9 cellular contexts compared by ENCODE assay signal in genomic region chr14:32513571-32514009, GRCh38.
A peak's percentile ranks its signal among the peaks of the same experiment; 100 is the strongest.
DNase-seq lines count a peak whose midpoint lies in the region; ATAC-seq, FAIRE-seq and TF ChIP-seq lines count a peak whose summit lies in the region.
"Had no signal": no experiment of that assay in that cellular context is flagged by ENCODE, and none has a peak within 500 bp of the region (broad histone marks: within the 10 kb centered on the region; RNA-seq: fewer than 3 reads in every experiment).

No MANE protein-coding gene starts in this region.

- TF ChIP-seq CTCF in right atrium auricular region (IDR thresholded peaks at IDR 0.05), result peak; percentile 42 to 66
- TF ChIP-seq CTCF in VCaP (conservative IDR thresholded peaks at IDR 0.05), result peak; percentile 73
- TF ChIP-seq CTCF in kidney (IDR thresholded peaks at IDR 0.05; ENCODE audit: borderline replicate concordance, extremely low read depth, insufficient read depth), result peak; percentile 18
- no peak for TF ChIP-seq CTCF in omental fat pad (IDR thresholded peaks at IDR 0.05)

- H3K4me1 ChIP-seq in right atrium auricular region (peaks cover 0 to 45% of the 10 kb centered on the region in 2 donors), kidney (ENCODE audit: control insufficient read depth in 1 of 2, insufficient read depth in 1 of 2, low read depth in 1 of 2, low read length in 2 of 2) (peaks cover 0 to 2% of the 10 kb centered on the region in 2 donors)

- DNase-seq in right atrium auricular region (ENCODE audit: low spot score), result no peak
- DNase-seq in left cardiac atrium, result no peak
- no peak for DNase-seq in kidney
- no peak for DNase-seq in omental fat pad (ENCODE audit: low spot score)
- DNase-seq: GDM1 had no signal

- H3K9me3 ChIP-seq in right atrium auricular region (no peaks in the 10 kb centered on the region), kidney (ENCODE audit: control insufficient read depth in 1 of 2, low read length in 2 of 2) (no peaks in the 10 kb centered on the region)

- H3K4me3 ChIP-seq in right atrium auricular region (no peak overlapping the region), kidney (ENCODE audit: low read length in 2 of 2) (no peak overlapping the region)

- ATAC-seq in left cardiac atrium (no peak), HG03095 (IDR thresholded peaks at IDR 0.05; ENCODE audit: unreplicated experiment) (no peak), HG02870 (IDR thresholded peaks at IDR 0.05; ENCODE audit: unreplicated experiment) (no peak), omental fat pad (ENCODE audit: low FRiP score) (no peak), HG02588 (IDR thresholded peaks at IDR 0.05; ENCODE audit: unreplicated experiment) (no peak)

- H3K36me3 ChIP-seq in right atrium auricular region (no peaks in the 10 kb centered on the region), kidney (ENCODE audit: control insufficient read depth in 1 of 2, insufficient read depth in 2 of 2, low read length in 2 of 2) (no peaks in the 10 kb centered on the region)

- no peak overlapping the region for H3K9ac ChIP-seq in kidney (ENCODE audit: low read length in 2 of 2)

- no peaks in the 10 kb centered on the region for H3K27me3 ChIP-seq in right atrium auricular region

- peak; percentile 93 for FAIRE-seq in kidney (lab: Jason Lieb, UNC)

- intact Hi-C loops in left cardiac atrium (cut with DNase I) (no loop called here), kidney (cut with DNase I) (no loop called here)

- H3K27ac ChIP-seq in right atrium auricular region (no peak overlapping the region), VCaP (peak overlapping the region; percentile 35; the same call in 1 of the 2 replicates), kidney (ENCODE audit: low read depth in 2 of 2, low read length in 2 of 2) (no peak overlapping the region)

Comparison
In these comparisons a context has a peak if more than half of its experiments do, and no peak if none do; other contexts are left out.
1. CTCF ChIP-seq: peak in right atrium auricular region (2 of 2), VCaP (single experiment) and kidney (single experiment); none in omental fat pad (0 of 3).